24 cellular contexts compared by ENCODE assay signal in the genomic region with DNA sequence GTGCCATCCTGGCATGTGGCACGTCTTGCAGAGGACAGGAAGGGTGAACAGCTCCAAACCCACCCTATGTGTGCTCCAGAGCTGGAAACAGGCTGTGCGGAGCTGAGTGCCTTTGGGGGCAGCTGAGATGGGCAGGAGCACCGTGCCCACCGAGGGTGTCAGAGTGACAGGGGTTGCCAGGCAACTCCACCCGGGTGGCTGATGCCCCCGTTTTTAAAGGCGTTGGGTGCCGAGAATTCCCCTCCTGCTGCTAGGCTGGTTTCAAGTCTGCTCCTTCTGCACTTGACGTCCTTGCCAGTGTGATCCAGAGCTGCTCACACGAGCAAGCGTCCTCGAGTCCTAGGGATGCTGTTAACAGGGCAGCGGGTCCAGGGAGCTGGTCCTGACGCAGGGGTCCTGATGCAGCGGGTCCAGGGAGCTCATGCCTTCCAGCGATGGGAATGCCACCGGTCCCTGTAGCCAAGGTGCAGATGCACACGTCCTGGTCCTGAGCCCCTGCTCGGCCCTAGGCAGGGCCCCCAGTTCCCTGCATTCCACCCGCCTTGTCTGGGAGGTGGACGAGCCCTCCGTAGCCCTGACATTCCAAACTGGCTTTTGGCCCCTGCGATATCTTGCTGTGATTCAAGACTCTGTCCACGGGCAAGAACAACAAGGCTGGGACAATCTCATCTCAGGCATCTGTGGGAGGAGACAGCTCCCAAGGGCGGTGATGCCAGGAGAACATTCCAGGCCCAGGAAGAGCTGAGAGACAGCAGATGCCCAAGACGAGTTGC. TPM values are rescaled to one million over a fixed set of nuclear protein-coding genes. Genes with fewer than 3 reads are reported as not detected.
"Had no signal": no experiment of that assay in that cellular context is flagged by ENCODE, and none has a peak within 500 bp of the region (broad histone marks: within the 10 kb centered on the region; RNA-seq: fewer than 3 reads in every experiment).

No MANE protein-coding gene starts in this region.

- H3K27ac Mint-ChIP-seq: activated naive CD8-positive, alpha-beta T cell; immature natural killer cell; stimulated activated effector memory CD8-positive, alpha-beta T cell treated with anti-CD3 and anti-CD28 coated beads, Interleukin-12 subunit alpha, Interleukin-12 subunit beta, amount 100 ng/mL, for 72 hours had no signal

- H3K36me3 ChIP-seq: right lobe of liver, stomach, upper lobe of left lung had no signal

- H3K27me3 ChIP-seq: upper lobe of left lung had no signal

- H3K4me1 Mint-ChIP-seq: neural crest cell had no signal

- DNase-seq: activated CD4-positive, alpha-beta T cell treated with anti-CD3 and anti-CD28 coated beads for 1 hour; activated CD4-positive, alpha-beta T cell treated with anti-CD3 and anti-CD28 coated beads, Interleukin-2, amount 50 U/mL, for 48 hours; anterior cingulate cortex; cerebellar nuclear complex; effector CD4-positive, alpha-beta T cell; midbrain; stimulated activated CD4-positive, alpha-beta T cell treated with anti-CD3 and anti-CD28 coated beads, Interleukin-4, amount 100 ng/mL, for 24 hours; stomach; T-helper 2 cell; upper lobe of left lung had no signal

- H3K9me3 ChIP-seq: right lobe of liver, stomach, upper lobe of left lung had no signal

- H3K4me3 ChIP-seq: lung, right lobe of liver, smooth muscle cell, stomach, upper lobe of left lung had no signal

- H3K9me3 Mint-ChIP-seq: immature natural killer cell; neural crest cell; stimulated activated effector memory CD8-positive, alpha-beta T cell treated with anti-CD3 and anti-CD28 coated beads, Interleukin-12 subunit alpha, Interleukin-12 subunit beta, amount 100 ng/mL, for 72 hours had no signal

- H3K4me3 Mint-ChIP-seq: activated naive CD8-positive, alpha-beta T cell; immature natural killer cell; neural crest cell; stimulated activated effector memory CD8-positive, alpha-beta T cell treated with anti-CD3 and anti-CD28 coated beads, Interleukin-12 subunit alpha, Interleukin-12 subunit beta, amount 100 ng/mL, for 72 hours had no signal

- H3K36me3 Mint-ChIP-seq: activated naive CD8-positive, alpha-beta T cell; immature natural killer cell; stimulated activated effector memory CD8-positive, alpha-beta T cell treated with anti-CD3 and anti-CD28 coated beads, Interleukin-12 subunit alpha, Interleukin-12 subunit beta, amount 100 ng/mL, for 72 hours had no signal

- H3K27me3 Mint-ChIP-seq: activated naive CD8-positive, alpha-beta T cell had no signal

- H3K4me1 ChIP-seq: right lobe of liver had no signal

- ATAC-seq: right lobe of liver; stimulated activated effector memory CD8-positive, alpha-beta T cell treated with anti-CD3 and anti-CD28 coated beads, Interleukin-12 subunit alpha, Interleukin-12 subunit beta, amount 100 ng/mL, for 72 hours had no signal

- H3K27ac ChIP-seq: right lobe of liver, upper lobe of left lung, VCaP had no signal

- FAIRE-seq: frontal cortex had no signal

RNA-seq across cellular contexts. Expression of a gene that starts 5.4 kb away (rescaled TPM):
- total RNA-seq: frontal cortex, myocyte, osteocyte, pulmonary artery endothelial cell, right lobe of liver, SK-MEL-5, smooth muscle cell, temporal lobe, upper lobe of left lung had no signal
- polyA plus RNA-seq: immature natural killer cell, smooth muscle cell had no signal
